8 cellular contexts compared by ENCODE assay signal in the genomic region with DNA sequence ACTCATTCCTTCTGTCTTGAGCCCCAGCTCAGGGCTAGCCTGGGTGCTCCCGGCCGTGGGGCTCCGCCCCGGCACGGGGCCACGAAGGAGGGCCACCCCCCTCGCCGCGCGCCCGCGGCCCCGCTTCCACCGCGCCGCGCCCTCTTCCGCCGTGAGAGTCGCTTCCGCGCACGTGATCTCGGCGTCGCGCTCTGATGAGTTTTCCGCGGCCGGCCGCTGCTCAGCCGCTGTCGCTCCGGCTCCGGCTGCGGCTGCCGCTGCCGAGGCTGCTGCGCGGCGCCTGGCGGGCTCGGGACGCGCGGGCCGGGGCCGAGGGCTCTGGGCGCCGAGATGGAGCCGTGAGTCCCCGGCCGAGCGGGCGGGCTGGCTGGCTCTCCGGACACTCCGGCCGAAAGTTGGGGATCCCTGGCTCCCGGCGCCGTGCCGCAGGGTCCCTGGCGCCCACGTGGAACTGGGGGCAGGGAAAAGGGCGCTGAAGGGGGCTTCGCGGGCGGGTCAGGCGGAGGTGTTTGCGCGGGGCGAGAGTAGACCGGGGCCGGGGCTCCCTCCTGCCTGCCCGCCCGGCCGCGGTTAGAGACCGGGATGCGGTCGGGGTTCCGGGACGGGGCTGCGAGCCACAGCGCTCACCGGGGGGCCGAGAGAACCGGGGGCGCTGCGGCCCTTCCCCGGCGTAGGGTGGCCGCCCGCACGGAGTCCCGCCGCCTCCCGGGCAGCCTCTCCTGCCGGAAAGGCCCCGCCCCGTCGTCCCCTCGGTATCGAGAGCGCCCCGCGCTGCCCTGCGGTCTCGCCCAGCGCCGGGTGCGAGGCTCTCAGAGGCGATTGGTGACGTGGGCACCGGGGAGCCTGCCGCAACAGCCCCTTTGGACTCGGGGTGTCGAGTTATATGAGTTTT. TPM values are rescaled to one million over a fixed set of nuclear protein-coding genes. Genes with fewer than 3 reads are reported as not detected.
DNase-seq lines count a peak whose midpoint lies in the region; ATAC-seq and TF ChIP-seq lines count a peak whose summit lies in the region.

A gene with protein sequence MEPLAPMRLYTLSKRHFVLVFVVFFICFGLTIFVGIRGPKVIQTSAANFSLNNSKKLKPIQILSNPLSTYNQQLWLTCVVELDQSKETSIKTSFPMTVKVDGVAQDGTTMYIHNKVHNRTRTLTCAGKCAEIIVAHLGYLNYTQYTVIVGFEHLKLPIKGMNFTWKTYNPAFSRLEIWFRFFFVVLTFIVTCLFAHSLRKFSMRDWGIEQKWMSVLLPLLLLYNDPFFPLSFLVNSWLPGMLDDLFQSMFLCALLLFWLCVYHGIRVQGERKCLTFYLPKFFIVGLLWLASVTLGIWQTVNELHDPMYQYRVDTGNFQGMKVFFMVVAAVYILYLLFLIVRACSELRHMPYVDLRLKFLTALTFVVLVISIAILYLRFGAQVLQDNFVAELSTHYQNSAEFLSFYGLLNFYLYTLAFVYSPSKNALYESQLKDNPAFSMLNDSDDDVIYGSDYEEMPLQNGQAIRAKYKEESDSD (plus strand): TSS at position 197 of the 892 bp plus-strand sequence. CDS start 134 bp downstream, at position 331.

- H3K4me3 ChIP-seq in adrenal gland (peak within 1 kb of the TSS; percentile 38 to 99 (median 67)), heart right ventricle (peak within 1 kb of the TSS; percentile 68 to 100 (median 91)), prostate gland (peak within 1 kb of the TSS; percentile 83 to 97)

- no peaks in the 10 kb centered on the region for H3K27me3 ChIP-seq in adrenal gland
- no peaks in the 10 kb centered on the region for H3K27me3 ChIP-seq in heart right ventricle
- H3K27me3 ChIP-seq in prostate gland (replicated peaks; ENCODE audit: insufficient read depth): no peaks in the 10 kb centered on the region

- 0% methylated on average over 9 to 117 of the region's 118 CpGs for WGBS in adrenal gland, 4 donors
- WGBS in heart right ventricle, 2 donors: 0 to 1% methylated on average over 100 to 118 of the region's 118 CpGs
- WGBS in prostate gland: under 1% methylated on average over 77 of the region's 118 CpGs

- TF ChIP-seq CTCF in GM10248 (IDR thresholded peaks at IDR 0.05; ENCODE audit: control extremely low read depth, extremely low read depth, low read depth, missing control alignments) (peak; percentile 16), adrenal gland (IDR thresholded peaks at IDR 0.05) (no peak), heart right ventricle (IDR thresholded peaks at IDR 0.05) (peak in 1 of 9 donors; percentile 14), prostate gland (IDR thresholded peaks at IDR 0.05) (peak in 1 of 4 experiments; percentile 30)

- H3K4me1 ChIP-seq in adrenal gland (replicated peaks in 1 of 2) (peaks cover 9 to 27% of the 10 kb centered on the region in 2 donors), heart right ventricle (peaks cover 9 to 51% (median 18%) of the 10 kb centered on the region in 9 donors), prostate gland (replicated peaks) (peaks cover 8% of the 10 kb centered on the region)

- H3K27ac ChIP-seq in adrenal gland (peak within 1 kb of the TSS; percentile 47 to 96 (median 84)), heart right ventricle (peak within 1 kb of the TSS; percentile 14 to 94 (median 90)), prostate gland (peak within 1 kb of the TSS; percentile 81 to 85)

- CTCF ChIA-PET in GM10248 (lab: Yijun Ruan, JAX): interaction anchor here (0.7 to 1.9 kb wide), 6 partner anchors 9 to 346 kb away, joined by 3 to 7 read pairs (median 3); no protein-coding TSS in a partner anchor
- CTCF ChIA-PET in HEK293T (lab: Yijun Ruan, JAX): interaction anchor here (0.7 to 1.3 kb wide), 3 partner anchors 45 to 352 kb away, joined by 3 to 4 read pairs (median 3); no protein-coding TSS in a partner anchor

- POLR2A ChIA-PET in GM10248 (lab: Yijun Ruan, JAX) (no interaction called here), HEK293T (lab: Yijun Ruan, JAX) (interaction anchor here (1.3 kb wide), 3 partner anchors 11 to 21 kb away, joined by 4 to 5 read pairs (median 5); no protein-coding TSS in a partner anchor)

- H3K9me3 ChIP-seq in adrenal gland (replicated peaks in 1 of 3): no peaks in the 10 kb centered on the region
- no peaks in the 10 kb centered on the region for H3K9me3 ChIP-seq in heart right ventricle
- H3K9me3 ChIP-seq in prostate gland: no peaks in the 10 kb centered on the region

- intact Hi-C loops in adrenal gland (cut with DNase I) (no loop called here), heart right ventricle (cut with DNase I) (no loop called here), prostate gland (cut with DNase I) (loop anchor here (5.0 kb wide), 1 partner anchor 333 kb away; no protein-coding TSS in a partner anchor)

- TF ChIP-seq POLR2A in adrenal gland (IDR thresholded peaks at IDR 0.05): peak; percentile 65 to 68
- peak; percentile 60 for TF ChIP-seq POLR2A in prostate gland (IDR thresholded peaks at IDR 0.05)

- no peaks in the 10 kb centered on the region for H3K36me3 ChIP-seq in adrenal gland (replicated peaks in 1 of 2)
- peaks cover 0 to 3% (median 0%) of the 10 kb centered on the region in 9 donors for H3K36me3 ChIP-seq in heart right ventricle
- no peaks in the 10 kb centered on the region for H3K36me3 ChIP-seq in prostate gland

- DNase-seq in GM10248 (ENCODE audit: extremely low spot score) (peak; percentile 92), HEK293T (ENCODE audit: extremely low spot score) (peak; percentile 92), NAMALWA (ENCODE audit: low spot score) (peak; percentile 88), T-helper 1 cell (peak; percentile 69 to 90 (median 82)), adrenal gland (peak; percentile 79 to 87 (median 85)), heart right ventricle (peak; percentile 85 to 89), prostate gland (ENCODE audit: low spot score) (peak; percentile 76), ureter (ENCODE audit: low spot score) (peak; percentile 89)

- peak; percentile 93 to 97 (median 94) for ATAC-seq in heart right ventricle

TF ChIP-seq in HEK293T, 16 proteins besides CTCF, POLR2A, EP300 and RAD21:
- no peak for TF ChIP-seq CTBP1 (IDR thresholded peaks at IDR 0.05; ENCODE audit: borderline replicate concordance)
- TF ChIP-seq ARNT (IDR thresholded peaks at IDR 0.05): peak; percentile 69; the same call in 1 of the 2 replicates
- TF ChIP-seq FOXM1 (IDR thresholded peaks at IDR 0.05; ENCODE audit: borderline replicate concordance): peak; percentile 76
- TF ChIP-seq SUZ12 (IDR thresholded peaks at IDR 0.05): no peak
- TF ChIP-seq HDGF (IDR thresholded peaks at IDR 0.05; ENCODE audit: borderline replicate concordance): no peak
- no peak for TF ChIP-seq LEF1 (IDR thresholded peaks at IDR 0.05; ENCODE audit: borderline replicate concordance)
- TF ChIP-seq L3MBTL2 (conservative IDR thresholded peaks at IDR 0.05): peak; percentile 69
- TF ChIP-seq NFRKB (IDR thresholded peaks at IDR 0.05): no peak
- TF ChIP-seq, protein P1, sequence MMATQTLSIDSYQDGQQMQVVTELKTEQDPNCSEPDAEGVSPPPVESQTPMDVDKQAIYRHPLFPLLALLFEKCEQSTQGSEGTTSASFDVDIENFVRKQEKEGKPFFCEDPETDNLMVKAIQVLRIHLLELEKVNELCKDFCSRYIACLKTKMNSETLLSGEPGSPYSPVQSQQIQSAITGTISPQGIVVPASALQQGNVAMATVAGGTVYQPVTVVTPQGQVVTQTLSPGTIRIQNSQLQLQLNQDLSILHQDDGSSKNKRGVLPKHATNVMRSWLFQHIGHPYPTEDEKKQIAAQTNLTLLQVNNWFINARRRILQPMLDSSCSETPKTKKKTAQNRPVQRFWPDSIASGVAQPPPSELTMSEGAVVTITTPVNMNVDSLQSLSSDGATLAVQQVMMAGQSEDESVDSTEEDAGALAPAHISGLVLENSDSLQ (IDR thresholded peaks at IDR 0.05): no peak
- no peak for TF ChIP-seq TARDBP (IDR thresholded peaks at IDR 0.05)
- no peak for TF ChIP-seq BHLHE40 (IDR thresholded peaks at IDR 0.05; ENCODE audit: borderline replicate concordance)

RNA-seq across cellular contexts. Expression of the gene that starts here (rescaled TPM):
- total RNA-seq in adrenal gland (10 to 100 TPM; 12.9 to 24.0 (median 20.5) TPM), heart right ventricle (10 to 100 TPM in 4 of 10 donors, 1 to 10 TPM in 6; 7.3 to 13.4 (median 9.8) TPM), prostate gland (10 to 100 TPM; 26.0 to 67.9 TPM), ureter (38.3 TPM)
- polyA plus RNA-seq in adrenal gland (10 to 100 TPM in 2 of 3 donors, 1 to 10 TPM in 1; 8.8 to 23.3 (median 14.0) TPM), heart right ventricle (1 to 10 TPM; 5.9 to 8.9 TPM)

Comparison
In these comparisons a context has a peak if more than half of its experiments do, and no peak if none do; other contexts are left out.
1. Peak in every context shown above with its lines: DNase-seq, ATAC-seq, H3K4me3 ChIP-seq and H3K27ac ChIP-seq.